Comparison of ENCODE assay signal across 9 cellular contexts in genomic region chr22:37283393-37283937, GRCh38. TPM values are rescaled to one million over a fixed set of nuclear protein-coding genes. Genes with fewer than 3 reads are reported as not detected.
A peak's percentile ranks its signal among the peaks of the same experiment; 100 is the strongest.
DNase-seq lines count a peak whose midpoint lies in the region; ATAC-seq and TF ChIP-seq lines count a peak whose summit lies in the region.
"Had no signal": no experiment of that assay in that cellular context is flagged by ENCODE, and none has a peak within 500 bp of the region (broad histone marks: within the 10 kb centered on the region; RNA-seq: fewer than 3 reads in every experiment).

No MANE protein-coding gene starts in this region.

- TF ChIP-seq POLR2A in lower leg skin (IDR thresholded peaks at IDR 0.05), result no peak

- 55 to 56% methylated on average over 8 of the region's 8 CpGs for WGBS in lower leg skin, 2 donors

- H3K9me3 ChIP-seq in subcutaneous abdominal adipose tissue (ENCODE audit: control insufficient read depth in 5 of 5, low read length in 5 of 5), result peaks cover 0 to 4% (median 2%) of the 10 kb centered on the region in 5 donors

- H3K27me3 ChIP-seq in subcutaneous abdominal adipose tissue (ENCODE audit: control insufficient read depth in 5 of 5, insufficient read depth in 4 of 5, low read length in 5 of 5), result peaks cover 9 to 47% (median 31%) of the 10 kb centered on the region in 5 donors

- intact Hi-C loops in lower leg skin (cut with DNase I; ENCODE audit: low total_unique reads), result no loop called here

- H3K4me1 ChIP-seq in subcutaneous abdominal adipose tissue (ENCODE audit: control insufficient read depth in 5 of 5, insufficient read depth in 5 of 5, low read length in 5 of 5), result peaks cover 0 to 43% (median 11%) of the 10 kb centered on the region in 5 donors

- H3K4me1 Mint-ChIP-seq in activated CD8-positive, alpha-beta T cell treated with anti-CD3 and anti-CD28 coated beads, Interleukin-2, amount 10 ng/mL, durations not matched to agents 7 days and 5 days (ENCODE audit: low read depth), result peaks cover 70% of the 10 kb centered on the region

- peak; percentile 18 for ATAC-seq in activated CD8-positive, alpha-beta T cell treated with anti-CD3 and anti-CD28 coated beads, Interleukin-2, amount 10 ng/mL, durations not matched to agents 7 days and 5 days
- no peak for ATAC-seq in GM19463 (IDR thresholded peaks at IDR 0.05; ENCODE audit: unreplicated experiment)

- DNase-seq in NCI-H2227 (lab: John Stamatoyannopoulos, UW; ENCODE audit: unreplicated experiment), result peak; percentile 4
- DNase-seq in NCI-H2227 treated with DMSO at 0.1 percent for 48 hours (lab: John Stamatoyannopoulos, UW), result no peak
- DNase-seq in activated CD8-positive, alpha-beta T cell treated with anti-CD3 and anti-CD28 coated beads, Interleukin-2, amount 10 ng/mL, durations not matched to agents 7 days and 5 days, result peak; percentile 57
- peak; percentile 48 for DNase-seq in germinal center (ENCODE audit: low spot score)
- DNase-seq in NCI-H2171 treated with DMSO at 0.1 percent for 48 hours (lab: John Stamatoyannopoulos, UW), result no peak
- DNase-seq in lower leg skin (ENCODE audit: low spot score in 2 of 2), result no peak

- H3K36me3 ChIP-seq in subcutaneous abdominal adipose tissue (ENCODE audit: control insufficient read depth in 5 of 5, insufficient read depth in 5 of 5, low read length in 5 of 5), result peaks cover 0 to 7% (median 0%) of the 10 kb centered on the region in 5 donors

- no peak for TF ChIP-seq CTCF in lower leg skin (IDR thresholded peaks at IDR 0.05)

- POLR2A ChIA-PET in activated CD8-positive, alpha-beta T cell treated with anti-CD3 and anti-CD28 coated beads, Interleukin-2, amount 10 ng/mL, durations not matched to agents 7 days and 5 days (lab: Charles Lee), result interaction anchor here (1.0 to 2.9 kb wide), 6 partner anchors 12 to 44 kb away, joined by 3 to 14 read pairs (median 6); no protein-coding TSS in a partner anchor

- no peaks in the 10 kb centered on the region for H3K9me3 Mint-ChIP-seq in activated CD8-positive, alpha-beta T cell treated with anti-CD3 and anti-CD28 coated beads, Interleukin-2, amount 10 ng/mL, durations not matched to agents 7 days and 5 days (ENCODE audit: insufficient read depth)

- H3K9ac ChIP-seq in subcutaneous abdominal adipose tissue (ENCODE audit: low read length in 5 of 5), result peak overlapping the region in 4 of 5 donors; percentile 26 to 75 (median 68)

- H3K27ac ChIP-seq in subcutaneous abdominal adipose tissue (ENCODE audit: low read depth, low read length), result peak overlapping the region; percentile 10
- H3K27ac ChIP-seq: 22Rv1 had no signal

- peak overlapping the region; percentile 98 for H3K27ac Mint-ChIP-seq in activated CD8-positive, alpha-beta T cell treated with anti-CD3 and anti-CD28 coated beads, Interleukin-2, amount 10 ng/mL, durations not matched to agents 7 days and 5 days

- peaks cover 5% of the 10 kb centered on the region for H3K27me3 Mint-ChIP-seq in activated CD8-positive, alpha-beta T cell treated with anti-CD3 and anti-CD28 coated beads, Interleukin-2, amount 10 ng/mL, durations not matched to agents 7 days and 5 days (ENCODE audit: low read depth)

- CTCF ChIA-PET in activated CD8-positive, alpha-beta T cell treated with anti-CD3 and anti-CD28 coated beads, Interleukin-2, amount 10 ng/mL, durations not matched to agents 7 days and 5 days (lab: Charles Lee), result interaction anchor here (1.4 to 3.5 kb wide), 6 partner anchors 11 to 33 kb away, joined by 3 to 23 read pairs (median 8); no protein-coding TSS in a partner anchor

- H3K4me3 ChIP-seq in subcutaneous abdominal adipose tissue (ENCODE audit: low read depth in 1 of 5, low read length in 5 of 5) (peak overlapping the region; percentile 28 to 72 (median 66)), lower leg skin (ENCODE audit: low read depth, poor library complexity, severe bottlenecking) (no peak overlapping the region)

- peaks cover 55% of the 10 kb centered on the region for H3K36me3 Mint-ChIP-seq in activated CD8-positive, alpha-beta T cell treated with anti-CD3 and anti-CD28 coated beads, Interleukin-2, amount 10 ng/mL, durations not matched to agents 7 days and 5 days (ENCODE audit: low read depth)

- H3K4me3 Mint-ChIP-seq in activated CD8-positive, alpha-beta T cell treated with anti-CD3 and anti-CD28 coated beads, Interleukin-2, amount 10 ng/mL, durations not matched to agents 7 days and 5 days, result peak overlapping the region; percentile 84

RNA-seq across cellular contexts. Expression of gene CYTH4, which starts 1.2 kb away (rescaled TPM):
- 100 to 1,000 TPM; 107 to 114 TPM for total RNA-seq in activated CD8-positive, alpha-beta T cell treated with anti-CD3 and anti-CD28 coated beads, Interleukin-2, amount 10 ng/mL, durations not matched to agents 7 days and 5 days
- total RNA-seq in lower leg skin, result 10 to 100 TPM in 1 of 4 donors, 1 to 10 TPM in 3; 1.4 to 13.1 (median 3.0) TPM

RNA-seq across cellular contexts. Expression of gene RAC2, which starts 39.4 kb away (rescaled TPM):
- total RNA-seq in activated CD8-positive, alpha-beta T cell treated with anti-CD3 and anti-CD28 coated beads, Interleukin-2, amount 10 ng/mL, durations not matched to agents 7 days and 5 days, result 1,000 to 10,000 TPM; 1,167 to 1,252 TPM
- 1 to 10 TPM; 2.6 to 8.6 (median 6.7) TPM for total RNA-seq in lower leg skin

Comparison
In these comparisons a context has a peak if more than half of its experiments do, and no peak if none do; other contexts are left out.
1. DNase-seq: peak in NCI-H2227 (single experiment), activated CD8-positive, alpha-beta T cell treated with anti-CD3 and anti-CD28 coated beads, Interleukin-2, amount 10 ng/mL, durations not matched to agents 7 days and 5 days (single experiment) and germinal center (single experiment); none in NCI-H2227 treated with DMSO at 0.1 percent for 48 hours (single experiment), NCI-H2171 treated with DMSO at 0.1 percent for 48 hours (single experiment) and lower leg skin (0 of 2).
2. RNA of gene CYTH4, which starts 1.2 kb away (total RNA-seq): 107 to 114 TPM in activated CD8-positive, alpha-beta T cell treated with anti-CD3 and anti-CD28 coated beads, Interleukin-2, amount 10 ng/mL, durations not matched to agents 7 days and 5 days; 1.4 to 13.1 TPM in lower leg skin; every median in the first group is over 4 times any median in the second.
3. RNA of gene RAC2, which starts 39.4 kb away (total RNA-seq): 1,167 to 1,252 TPM in activated CD8-positive, alpha-beta T cell treated with anti-CD3 and anti-CD28 coated beads, Interleukin-2, amount 10 ng/mL, durations not matched to agents 7 days and 5 days; 2.6 to 8.6 TPM in lower leg skin; every median in the first group is over 100 times any median in the second.